1 cellular context compared by ENCODE assay signal in the genomic region with DNA sequence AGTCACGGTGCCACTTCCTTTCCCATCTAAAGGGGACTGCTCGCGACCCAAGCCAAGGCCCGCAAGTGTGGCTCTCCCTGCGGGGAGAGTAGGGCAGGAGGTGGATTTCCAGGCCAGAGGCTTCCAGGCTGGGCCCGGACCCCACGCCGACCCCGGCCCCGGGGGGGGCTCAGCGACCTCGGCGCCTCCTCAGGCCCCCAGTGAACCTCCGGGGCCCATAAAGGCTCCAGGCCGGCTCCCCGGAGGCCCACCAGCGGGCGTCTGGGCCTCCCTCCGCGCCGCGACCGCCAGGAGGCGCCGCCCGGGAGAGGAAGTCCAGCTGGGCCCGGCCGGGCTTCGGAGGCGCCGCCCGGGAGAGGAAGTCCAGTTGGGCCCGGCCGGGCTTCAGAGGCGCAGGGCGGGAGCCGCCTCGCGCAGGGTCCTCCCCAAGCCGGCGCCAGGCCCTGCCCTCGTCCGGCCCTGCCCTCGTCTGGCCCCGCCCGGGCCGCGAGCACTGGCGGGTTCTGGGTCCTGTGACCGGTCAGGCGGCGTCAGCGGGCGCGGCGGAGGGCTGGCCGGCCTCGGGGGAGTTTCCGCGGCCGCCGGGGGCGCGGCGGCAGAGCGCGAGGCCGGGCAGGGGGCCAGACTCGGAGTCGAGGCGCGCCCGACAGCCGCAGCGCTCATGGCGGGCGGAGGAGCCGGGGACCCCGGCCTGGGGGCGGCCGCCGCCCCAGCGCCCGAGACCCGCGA.
TF ChIP-seq lines count a peak whose summit lies in the region.

A gene (plus strand): TSS at position 623 of the 729 bp plus-strand sequence. CDS start 39 bp downstream, at position 662.

TF ChIP-seq in K562, 482 proteins besides CTCF, POLR2A, EP300 and RAD21 (continued from another document):
- TF ChIP-seq, protein P1, sequence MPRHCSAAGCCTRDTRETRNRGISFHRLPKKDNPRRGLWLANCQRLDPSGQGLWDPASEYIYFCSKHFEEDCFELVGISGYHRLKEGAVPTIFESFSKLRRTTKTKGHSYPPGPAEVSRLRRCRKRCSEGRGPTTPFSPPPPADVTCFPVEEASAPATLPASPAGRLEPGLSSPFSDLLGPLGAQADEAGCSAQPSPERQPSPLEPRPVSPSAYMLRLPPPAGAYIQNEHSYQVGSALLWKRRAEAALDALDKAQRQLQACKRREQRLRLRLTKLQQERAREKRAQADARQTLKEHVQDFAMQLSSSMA (CRISPR knock-in tag; IDR thresholded peaks at IDR 0.05), result 0 out of 2 replicates have a peak, but pooled peaks have one; percentile 21
- TF ChIP-seq CTBP1 (IDR thresholded peaks at IDR 0.05; ENCODE audit: borderline replicate concordance) (peak; percentile 84), ZNF766 (CRISPR knock-in tag; conservative IDR thresholded peaks at IDR 0.05) (peak; percentile 64; the same call in 1 of the 2 replicates), NRF1 (conservative IDR thresholded peaks at IDR 0.05 in 1 of 2, IDR thresholded peaks at IDR 0.05 in 1 of 2) (peak; percentile 88 to 89), CREB1 (IDR thresholded peaks at IDR 0.05) (peak; percentile 12; the same call in 1 of the 2 replicates), CREB1 (CRISPR knock-in tag; IDR thresholded peaks at IDR 0.05) (no peak; the same call in 1 of the 2 replicates), MYC (IDR thresholded peaks at IDR 0.05; ENCODE audit: low read depth, low read length) (peak; percentile 34; the same call in 1 of the 2 replicates), MYC (CRISPR knock-in tag; IDR thresholded peaks at IDR 0.05; ENCODE audit: borderline replicate concordance, low read depth) (0 out of 2 replicates have a peak, but pooled peaks have one; percentile 11), CREM (IDR thresholded peaks at IDR 0.05; ENCODE audit: low read depth) (peak; percentile 16; the same call in 1 of the 2 replicates), FOS (IDR thresholded peaks at IDR 0.05; ENCODE audit: extremely low read depth, insufficient read length) (no peak), POLR2H (tag; IDR thresholded peaks at IDR 0.05; ENCODE audit: low read depth) (no peak), LEF1 (IDR thresholded peaks at IDR 0.05) (no peak), ZNF75A (CRISPR knock-in tag; IDR thresholded peaks at IDR 0.05) (peak; percentile 62; the same call in 1 of the 2 replicates), CCNT2 (IDR thresholded peaks at IDR 0.05; ENCODE audit: borderline replicate concordance, extremely low read depth, insufficient read length, low read depth, low read length) (peak; percentile 94), ELF2 (CRISPR knock-in tag; IDR thresholded peaks at IDR 0.05) (0 out of 2 replicates have a peak, but pooled peaks have one; percentile 11)
- TF ChIP-seq, protein P2, sequence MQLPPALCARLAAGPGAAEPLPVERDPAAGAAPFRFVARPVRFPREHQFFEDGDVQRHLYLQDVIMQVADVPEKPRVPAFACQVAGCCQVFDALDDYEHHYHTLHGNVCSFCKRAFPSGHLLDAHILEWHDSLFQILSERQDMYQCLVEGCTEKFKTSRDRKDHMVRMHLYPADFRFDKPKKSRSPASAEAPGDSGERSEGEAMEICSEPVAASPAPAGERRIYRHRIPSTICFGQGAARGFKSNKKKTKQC (CRISPR knock-in tag; IDR thresholded peaks at IDR 0.05), result peak; percentile 43; the same call in 1 of the 2 replicates
- TF ChIP-seq, protein P3, sequence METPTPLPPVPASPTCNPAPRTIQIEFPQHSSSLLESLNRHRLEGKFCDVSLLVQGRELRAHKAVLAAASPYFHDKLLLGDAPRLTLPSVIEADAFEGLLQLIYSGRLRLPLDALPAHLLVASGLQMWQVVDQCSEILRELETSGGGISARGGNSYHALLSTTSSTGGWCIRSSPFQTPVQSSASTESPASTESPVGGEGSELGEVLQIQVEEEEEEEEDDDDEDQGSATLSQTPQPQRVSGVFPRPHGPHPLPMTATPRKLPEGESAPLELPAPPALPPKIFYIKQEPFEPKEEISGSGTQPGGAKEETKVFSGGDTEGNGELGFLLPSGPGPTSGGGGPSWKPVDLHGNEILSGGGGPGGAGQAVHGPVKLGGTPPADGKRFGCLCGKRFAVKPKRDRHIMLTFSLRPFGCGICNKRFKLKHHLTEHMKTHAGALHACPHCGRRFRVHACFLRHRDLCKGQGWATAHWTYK (CRISPR knock-in tag; IDR thresholded peaks at IDR 0.05), result peak; percentile 72; the same call in 1 of the 2 replicates
- TF ChIP-seq, protein P4, sequence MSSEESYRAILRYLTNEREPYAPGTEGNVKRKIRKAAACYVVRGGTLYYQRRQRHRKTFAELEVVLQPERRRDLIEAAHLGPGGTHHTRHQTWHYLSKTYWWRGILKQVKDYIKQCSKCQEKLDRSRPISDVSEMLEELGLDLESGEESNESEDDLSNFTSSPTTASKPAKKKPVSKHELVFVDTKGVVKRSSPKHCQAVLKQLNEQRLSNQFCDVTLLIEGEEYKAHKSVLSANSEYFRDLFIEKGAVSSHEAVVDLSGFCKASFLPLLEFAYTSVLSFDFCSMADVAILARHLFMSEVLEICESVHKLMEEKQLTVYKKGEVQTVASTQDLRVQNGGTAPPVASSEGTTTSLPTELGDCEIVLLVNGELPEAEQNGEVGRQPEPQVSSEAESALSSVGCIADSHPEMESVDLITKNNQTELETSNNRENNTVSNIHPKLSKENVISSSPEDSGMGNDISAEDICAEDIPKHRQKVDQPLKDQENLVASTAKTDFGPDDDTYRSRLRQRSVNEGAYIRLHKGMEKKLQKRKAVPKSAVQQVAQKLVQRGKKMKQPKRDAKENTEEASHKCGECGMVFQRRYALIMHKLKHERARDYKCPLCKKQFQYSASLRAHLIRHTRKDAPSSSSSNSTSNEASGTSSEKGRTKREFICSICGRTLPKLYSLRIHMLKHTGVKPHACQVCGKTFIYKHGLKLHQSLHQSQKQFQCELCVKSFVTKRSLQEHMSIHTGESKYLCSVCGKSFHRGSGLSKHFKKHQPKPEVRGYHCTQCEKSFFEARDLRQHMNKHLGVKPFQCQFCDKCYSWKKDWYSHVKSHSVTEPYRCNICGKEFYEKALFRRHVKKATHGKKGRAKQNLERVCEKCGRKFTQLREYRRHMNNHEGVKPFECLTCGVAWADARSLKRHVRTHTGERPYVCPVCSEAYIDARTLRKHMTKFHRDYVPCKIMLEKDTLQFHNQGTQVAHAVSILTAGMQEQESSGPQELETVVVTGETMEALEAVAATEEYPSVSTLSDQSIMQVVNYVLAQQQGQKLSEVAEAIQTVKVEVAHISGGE (CRISPR knock-in tag; IDR thresholded peaks at IDR 0.05), result peak in 1 of 3 experiments; percentile 80; a peak in 2 of 6 replicates
- TF ChIP-seq, protein P5, sequence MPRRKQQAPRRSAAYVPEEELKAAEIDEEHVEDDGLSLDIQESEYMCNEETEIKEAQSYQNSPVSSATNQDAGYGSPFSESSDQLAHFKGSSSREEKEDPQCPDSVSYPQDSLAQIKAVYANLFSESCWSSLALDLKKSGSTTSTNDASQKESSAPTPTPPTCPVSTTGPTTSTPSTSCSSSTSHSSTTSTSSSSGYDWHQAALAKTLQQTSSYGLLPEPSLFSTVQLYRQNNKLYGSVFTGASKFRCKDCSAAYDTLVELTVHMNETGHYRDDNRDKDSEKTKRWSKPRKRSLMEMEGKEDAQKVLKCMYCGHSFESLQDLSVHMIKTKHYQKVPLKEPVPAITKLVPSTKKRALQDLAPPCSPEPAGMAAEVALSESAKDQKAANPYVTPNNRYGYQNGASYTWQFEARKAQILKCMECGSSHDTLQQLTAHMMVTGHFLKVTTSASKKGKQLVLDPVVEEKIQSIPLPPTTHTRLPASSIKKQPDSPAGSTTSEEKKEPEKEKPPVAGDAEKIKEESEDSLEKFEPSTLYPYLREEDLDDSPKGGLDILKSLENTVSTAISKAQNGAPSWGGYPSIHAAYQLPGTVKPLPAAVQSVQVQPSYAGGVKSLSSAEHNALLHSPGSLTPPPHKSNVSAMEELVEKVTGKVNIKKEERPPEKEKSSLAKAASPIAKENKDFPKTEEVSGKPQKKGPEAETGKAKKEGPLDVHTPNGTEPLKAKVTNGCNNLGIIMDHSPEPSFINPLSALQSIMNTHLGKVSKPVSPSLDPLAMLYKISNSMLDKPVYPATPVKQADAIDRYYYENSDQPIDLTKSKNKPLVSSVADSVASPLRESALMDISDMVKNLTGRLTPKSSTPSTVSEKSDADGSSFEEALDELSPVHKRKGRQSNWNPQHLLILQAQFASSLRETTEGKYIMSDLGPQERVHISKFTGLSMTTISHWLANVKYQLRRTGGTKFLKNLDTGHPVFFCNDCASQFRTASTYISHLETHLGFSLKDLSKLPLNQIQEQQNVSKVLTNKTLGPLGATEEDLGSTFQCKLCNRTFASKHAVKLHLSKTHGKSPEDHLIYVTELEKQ (CRISPR knock-in tag; IDR thresholded peaks at IDR 0.05), result 0 out of 2 replicates have a peak, but pooled peaks have one; percentile 25
